In the genomic region with DNA sequence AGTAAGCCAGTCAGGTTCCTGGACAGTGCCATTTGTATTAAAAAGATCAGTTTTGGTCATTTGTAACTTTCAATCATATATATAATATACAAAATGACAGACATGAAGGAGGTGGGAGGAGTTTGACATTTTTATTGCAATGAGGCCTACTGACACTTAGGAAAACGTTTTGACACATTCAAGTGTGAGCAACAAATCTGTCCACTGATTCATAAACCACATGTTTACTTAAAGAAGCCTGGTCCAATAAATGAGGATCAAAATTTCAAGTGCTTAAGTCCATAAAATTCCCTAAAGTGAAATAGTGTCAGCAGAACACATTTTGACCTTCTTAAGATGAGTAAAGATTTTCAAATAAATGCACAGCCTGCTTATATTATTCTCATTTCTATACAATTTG, we compare ENCODE assay signal across 26 cellular contexts.
A peak's percentile ranks its signal among the peaks of the same experiment; 100 is the strongest.
DNase-seq lines count a peak whose midpoint lies in the region; ATAC-seq and TF ChIP-seq lines count a peak whose summit lies in the region.
"Had no signal": no experiment of that assay in that cellular context is flagged by ENCODE, and none has a peak within 500 bp of the region (broad histone marks: within the 10 kb centered on the region; RNA-seq: fewer than 3 reads in every experiment).

No MANE protein-coding gene starts in this region.

- ATAC-seq in WTC11 (no peak), thoracic aorta (ENCODE audit: insufficient number of reproducible peaks, low FRiP score, low read depth) (no peak)
- ATAC-seq: heart left ventricle; right lobe of liver; Right ventricle myocardium inferior; SK-N-SH treated with all-trans-retinoic acid at 6 μM for 48 hours; stimulated activated memory B cell treated with anti-CD40 and anti-IgM and Interleukin-4, amounts not matched to agents 10 μg/mL and 1 μg/mL and 100 μg/mL, for 72 hours; T-helper 17 cell had no signal

- H3K9ac ChIP-seq in MM.1S (ENCODE audit: low read length) = no peak overlapping the region

- no peaks in the 10 kb centered on the region for H3F3A ChIP-seq in MM.1S (ENCODE audit: insufficient read depth, low read length)

- TF ChIP-seq CTCF in WTC11 (IDR thresholded peaks at IDR 0.05) = no peak
- TF ChIP-seq CTCF in fibroblast of the aortic adventitia (IDR thresholded peaks at IDR 0.05; ENCODE audit: insufficient read depth, low read length) = no peak
- no peak for TF ChIP-seq CTCF in thoracic aorta (IDR thresholded peaks at IDR 0.05)
- TF ChIP-seq CTCF in MM.1S (IDR thresholded peaks at IDR 0.05; ENCODE audit: low read length) = no peak
- no peak for TF ChIP-seq CTCF in HFFc6 (IDR thresholded peaks at IDR 0.05)

- POLR2A ChIA-PET in WTC11 (lab: Charles Lee) = no interaction called here

- H4K20me1 ChIP-seq in MM.1S (ENCODE audit: insufficient read depth, low read length) = no peaks in the 10 kb centered on the region

- CTCF ChIA-PET in WTC11 (lab: Charles Lee) = no interaction called here

- no peaks in the 10 kb centered on the region for H3K79me2 ChIP-seq in MM.1S (ENCODE audit: low read length)

- no peaks in the 10 kb centered on the region for H3K36me3 ChIP-seq in thoracic aorta
- H3K36me3 ChIP-seq in MM.1S (replicated peaks; ENCODE audit: insufficient read depth, low read length) = no peaks in the 10 kb centered on the region
- H3K36me3 ChIP-seq: heart left ventricle, right lobe of liver, suprapubic skin had no signal

- H3K9me2 ChIP-seq in MM.1S (replicated peaks; ENCODE audit: insufficient read depth, low read length) = no peaks in the 10 kb centered on the region

- H3K4me3 Mint-ChIP-seq in WTC11 (no peak overlapping the region), HFFc6 (no peak overlapping the region)
- H3K4me3 Mint-ChIP-seq: activated naive CD8-positive, alpha-beta T cell; H9; IgD-negative memory B cell; neural crest cell; stimulated activated memory B cell treated with anti-CD40 and anti-IgM and Interleukin-4, amounts not matched to agents 10 μg/mL and 1 μg/mL and 100 μg/mL, for 72 hours; T-helper 17 cell had no signal

- H3K4me1 ChIP-seq in thoracic aorta (ENCODE audit: control insufficient read depth in 1 of 2, low read depth in 2 of 2) (peaks cover 23 to 72% of the 10 kb centered on the region in 2 donors), MM.1S (ENCODE audit: low read length) (no peaks in the 10 kb centered on the region)
- H3K4me1 ChIP-seq: right lobe of liver, suprapubic skin had no signal

- no peaks in the 10 kb centered on the region for H3K27me3 ChIP-seq in thoracic aorta (replicated peaks; ENCODE audit: insufficient read depth)
- H3K27me3 ChIP-seq in MM.1S (replicated peaks; ENCODE audit: insufficient read depth, low read length) = no peaks in the 10 kb centered on the region
- H3K27me3 ChIP-seq: heart left ventricle, right lobe of liver, suprapubic skin had no signal

- H3K9me3 Mint-ChIP-seq in WTC11 (no peaks in the 10 kb centered on the region), HFFc6 (peaks cover 2% of the 10 kb centered on the region; the same call in 1 of the 2 replicates)
- H3K9me3 Mint-ChIP-seq: H9; IgD-negative memory B cell; neural crest cell; stimulated activated memory B cell treated with anti-CD40 and anti-IgM and Interleukin-4, amounts not matched to agents 10 μg/mL and 1 μg/mL and 100 μg/mL, for 72 hours had no signal

- H3K36me3 Mint-ChIP-seq in WTC11 (no peaks in the 10 kb centered on the region), HFFc6 (ENCODE audit: low read depth) (no peaks in the 10 kb centered on the region)
- H3K36me3 Mint-ChIP-seq: activated naive CD8-positive, alpha-beta T cell; IgD-negative memory B cell; stimulated activated memory B cell treated with anti-CD40 and anti-IgM and Interleukin-4, amounts not matched to agents 10 μg/mL and 1 μg/mL and 100 μg/mL, for 72 hours had no signal

- DNase-seq in HT1080 (ENCODE audit: low read depth) = peak; percentile 33
- no peak for DNase-seq in WTC11 (ENCODE audit: low spot score)
- DNase-seq in fibroblast of the aortic adventitia (ENCODE audit: low read depth) = peak; percentile 43
- no peak for DNase-seq in thoracic aorta (ENCODE audit: low spot score)
- DNase-seq in MM.1S = no peak
- no peak for DNase-seq in central memory CD4-positive, alpha-beta T cell
- no peak for DNase-seq in HFFc6
- DNase-seq: activated effector memory CD4-positive, alpha-beta T cell treated with Interleukin-2 at 50 U/mL for 16 hours; activated T-cell treated with anti-CD3 and anti-CD28 coated beads for 4 hours; aorta; C1 segment of cervical spinal cord; COR-L47; GDM1; H9; heart left ventricle; NCI-H2107; right lobe of liver; stimulated activated CD4-positive, alpha-beta T cell treated with anti-CD3 and anti-CD28 coated beads, Interleukin-4, amount 100 ng/mL, for 4 hours; T-helper 17 cell had no signal

- no peak overlapping the region for H3K4me2 ChIP-seq in MM.1S (ENCODE audit: low read depth, low read length)

- H3K4me1 Mint-ChIP-seq in WTC11 (peaks cover 48% of the 10 kb centered on the region), HFFc6 (ENCODE audit: low read depth) (no peaks in the 10 kb centered on the region)
- H3K4me1 Mint-ChIP-seq: IgD-negative memory B cell; stimulated activated memory B cell treated with anti-CD40 and anti-IgM and Interleukin-4, amounts not matched to agents 10 μg/mL and 1 μg/mL and 100 μg/mL, for 72 hours; T-helper 17 cell had no signal

- H3K27ac ChIP-seq in thoracic aorta (peak overlapping the region; percentile 65 to 75), MM.1S (ENCODE audit: low read length) (no peak overlapping the region)
- H3K27ac ChIP-seq: heart left ventricle, right lobe of liver, suprapubic skin had no signal

- H3K27ac Mint-ChIP-seq in WTC11 = no peak overlapping the region
- H3K27ac Mint-ChIP-seq in HFFc6 = no peak overlapping the region
- H3K27ac Mint-ChIP-seq: activated naive CD8-positive, alpha-beta T cell; H9; IgD-negative memory B cell; stimulated activated memory B cell treated with anti-CD40 and anti-IgM and Interleukin-4, amounts not matched to agents 10 μg/mL and 1 μg/mL and 100 μg/mL, for 72 hours; T-helper 17 cell had no signal

- no peaks in the 10 kb centered on the region for H3K27me3 Mint-ChIP-seq in WTC11 (ENCODE audit: low read depth)
- H3K27me3 Mint-ChIP-seq in HFFc6 (ENCODE audit: insufficient read depth) = no peaks in the 10 kb centered on the region; the same call in 1 of the 2 replicates
- H3K27me3 Mint-ChIP-seq: activated naive CD8-positive, alpha-beta T cell; stimulated activated memory B cell treated with anti-CD40 and anti-IgM and Interleukin-4, amounts not matched to agents 10 μg/mL and 1 μg/mL and 100 μg/mL, for 72 hours had no signal

- no peaks in the 10 kb centered on the region for H3K9me3 ChIP-seq in thoracic aorta
- H3K9me3 ChIP-seq in MM.1S (replicated peaks; ENCODE audit: insufficient read depth, low read length) = no peaks in the 10 kb centered on the region
- H3K9me3 ChIP-seq: heart left ventricle, right lobe of liver, suprapubic skin had no signal

- no peak overlapping the region for H2AFZ ChIP-seq in MM.1S (ENCODE audit: low read length)

- H3K4me3 ChIP-seq in fibroblast of the aortic adventitia (ENCODE audit: low read depth, low read length) (no peak overlapping the region), thoracic aorta (no peak overlapping the region), MM.1S (ENCODE audit: low read length) (no peak overlapping the region)
- H3K4me3 ChIP-seq: heart left ventricle, right lobe of liver, suprapubic skin had no signal

TF ChIP-seq in WTC11, 78 proteins besides CTCF, POLR2A, EP300 and RAD21:
- TF ChIP-seq ZNF317 (CRISPR knock-in tag; IDR thresholded peaks at IDR 0.05; ENCODE audit: borderline replicate concordance, low read depth) = no peak
- TF ChIP-seq RORB (CRISPR knock-in tag; IDR thresholded peaks at IDR 0.05) = peak; percentile 68; the same call in 1 of the 2 replicates

Comparison
In these comparisons a context has a peak if more than half of its experiments do, and no peak if none do; other contexts are left out.
1. DNase-seq: peak in HT1080 (single experiment) and fibroblast of the aortic adventitia (single experiment); none in WTC11 (single experiment), thoracic aorta (single experiment), MM.1S (single experiment), central memory CD4-positive, alpha-beta T cell (single experiment) and HFFc6 (single experiment).